In genomic region chr7:5679047-5679740, GRCh38 we compare ENCODE assay signal across 15 cellular contexts.
DNase-seq lines count a peak whose midpoint lies in the region; ATAC-seq and TF ChIP-seq lines count a peak whose summit lies in the region.
"Had no signal": no experiment of that assay in that cellular context is flagged by ENCODE, and none has a peak within 500 bp of the region (broad histone marks: within the 10 kb centered on the region; RNA-seq: fewer than 3 reads in every experiment).

No MANE protein-coding gene starts in this region.

- H3K27me3 ChIP-seq in cardiac muscle cell = no peaks in the 10 kb centered on the region
- H3K27me3 ChIP-seq in right cardiac atrium (ENCODE audit: control insufficient read depth, insufficient read depth) = no peaks in the 10 kb centered on the region
- H3K27me3 ChIP-seq in neuronal stem cell (ENCODE audit: control insufficient read depth in 3 of 3, insufficient read depth in 3 of 3, low read depth in 1 of 3, low read length in 3 of 3) = no peaks in the 10 kb centered on the region
- no peaks in the 10 kb centered on the region for H3K27me3 ChIP-seq in SJCRH30
- H3K27me3 ChIP-seq: breast epithelium, upper lobe of left lung had no signal

- H3K9me3 Mint-ChIP-seq in dendritic cell treated with granulocyte-macrophage colony-stimulating factor and Interleukin-4, amounts not matched to agents 40 ng/mL and 50 ng/mL, for 4 days = no peaks in the 10 kb centered on the region
- H3K9me3 Mint-ChIP-seq: activated T-helper 1 cell treated with anti-CD3 and anti-CD28 coated beads, Interleukin-12 subunit alpha, Interleukin-12 subunit beta, Interleukin-2, Interleukin-4 antibody, amounts not matched to agents 30 ng/mL and 10 ng/mL and 1 ng/mL, durations not matched to agents 14 hours and 24 hours and 36 hours had no signal

- no peak overlapping the region for H4K8ac ChIP-seq in neuronal stem cell (ENCODE audit: low read depth, low read length)

- H3K9ac ChIP-seq in neuronal stem cell (ENCODE audit: low read depth, low read length, poor library complexity) = no peak overlapping the region

- H2BK120ac ChIP-seq in neuronal stem cell (ENCODE audit: low read depth, low read length) = no peak overlapping the region

- H2BK15ac ChIP-seq in neuronal stem cell (ENCODE audit: low read length) = no peak overlapping the region

- TF ChIP-seq CTCF in cardiac muscle cell (IDR thresholded peaks at IDR 0.05; ENCODE audit: low read depth, low read length) = no peak

- no peak overlapping the region for H4K91ac ChIP-seq in neuronal stem cell (ENCODE audit: low read depth, low read length, poor library complexity)

- H3K23ac ChIP-seq in neuronal stem cell (ENCODE audit: low read depth, low read length, poor library complexity) = no peak overlapping the region

- intact Hi-C loops in right cardiac atrium (cut with DNase I) = loop anchor here in 1 of 4 donors (5.0 kb wide), 1 partner anchor 187 kb away; no protein-coding TSS in a partner anchor
- intact Hi-C loops in dendritic cell treated with granulocyte-macrophage colony-stimulating factor and Interleukin-4, amounts not matched to agents 40 ng/mL and 50 ng/mL, for 4 days (cut with micrococcal nuclease) = no loop called here

- DNase-seq in cardiac muscle cell (ENCODE audit: low read depth in 1 of 2, low spot score in 1 of 2) (no peak), right cardiac atrium (no peak), neuronal stem cell (ENCODE audit: low spot score) (peak; percentile 31), SJCRH30 (no peak)
- DNase-seq in stimulated activated CD4-positive, alpha-beta T cell treated with anti-CD3 and anti-CD28 coated beads, Interleukin-15, amount 100 ng/mL, for 24 hours = no peak
- no peak for DNase-seq in NK-92 treated with Interleukin-12 subunit alpha and Interleukin-12 subunit beta, amount 100 ng/mL, for 24 hours (lab: John Stamatoyannopoulos, UW)
- DNase-seq: ACHN, DMS79, NCI-H1694, SW 1271 had no signal

- no peaks in the 10 kb centered on the region for H3K79me1 ChIP-seq in neuronal stem cell (ENCODE audit: low read depth, low read length)

- no peak overlapping the region for H3K4me3 Mint-ChIP-seq in dendritic cell treated with granulocyte-macrophage colony-stimulating factor and Interleukin-4, amounts not matched to agents 40 ng/mL and 50 ng/mL, for 4 days
- H3K4me3 Mint-ChIP-seq: activated T-helper 1 cell treated with anti-CD3 and anti-CD28 coated beads, Interleukin-12 subunit alpha, Interleukin-12 subunit beta, Interleukin-2, Interleukin-4 antibody, amounts not matched to agents 30 ng/mL and 10 ng/mL and 1 ng/mL, durations not matched to agents 14 hours and 24 hours and 36 hours had no signal

- H3K4me3 ChIP-seq in cardiac muscle cell (no peak overlapping the region), right cardiac atrium (ENCODE audit: low read length) (no peak overlapping the region), neuronal stem cell (ENCODE audit: low read length in 2 of 2) (no peak overlapping the region), SJCRH30 (no peak overlapping the region)
- H3K4me3 ChIP-seq: breast epithelium, upper lobe of left lung had no signal

- H3K27ac ChIP-seq in cardiac muscle cell (peak overlapping the region; percentile 87), right cardiac atrium (ENCODE audit: low read length) (no peak overlapping the region), neuronal stem cell (replicated peaks; ENCODE audit: low read length) (no peak overlapping the region), SJCRH30 (no peak overlapping the region)

- H3K4me1 ChIP-seq in cardiac muscle cell (ENCODE audit: low read depth) (peaks cover 13% of the 10 kb centered on the region), right cardiac atrium (ENCODE audit: control insufficient read depth, insufficient read depth, low read length) (peaks cover 16% of the 10 kb centered on the region), neuronal stem cell (ENCODE audit: control insufficient read depth in 2 of 2, insufficient read depth in 1 of 2, low read depth in 1 of 2, low read length in 2 of 2) (peaks cover 17 to 35% of the 10 kb centered on the region in 2 donors), SJCRH30 (peaks cover 9% of the 10 kb centered on the region)
- H3K4me1 ChIP-seq: breast epithelium had no signal

- ATAC-seq in right cardiac atrium = no peak
- no peak for ATAC-seq in GM21786 (IDR thresholded peaks at IDR 0.05; ENCODE audit: unreplicated experiment)

- no peak overlapping the region for H3K4ac ChIP-seq in neuronal stem cell (ENCODE audit: low read length)

- WGBS in right cardiac atrium = 64% methylated on average over 12 of the region's 12 CpGs
- WGBS in neuronal stem cell (ENCODE audit: extremely low coverage in 2 of 2, insufficient read length in 2 of 2, insufficient replicate concordance in 1 of 2), 2 donors = no CpG with 5 or more reads among the region's 12 CpGs

- H3K18ac ChIP-seq in neuronal stem cell (ENCODE audit: low read length) = no peak overlapping the region

- H2BK12ac ChIP-seq in neuronal stem cell (ENCODE audit: low read length) = no peak overlapping the region

- H3K9me3 ChIP-seq in cardiac muscle cell (ENCODE audit: low read depth) (no peaks in the 10 kb centered on the region), right cardiac atrium (ENCODE audit: control insufficient read depth, low read length) (no peaks in the 10 kb centered on the region), neuronal stem cell (replicated peaks in 1 of 2; ENCODE audit: control insufficient read depth in 2 of 2, insufficient read depth in 1 of 2, low read depth in 1 of 2, low read length in 2 of 2) (no peaks in the 10 kb centered on the region), SJCRH30 (replicated peaks) (no peaks in the 10 kb centered on the region)
- H3K9me3 ChIP-seq: breast epithelium, upper lobe of left lung had no signal

- H3K36me3 Mint-ChIP-seq in dendritic cell treated with granulocyte-macrophage colony-stimulating factor and Interleukin-4, amounts not matched to agents 40 ng/mL and 50 ng/mL, for 4 days (ENCODE audit: low read depth) = peaks cover 30% of the 10 kb centered on the region

- H3K4me1 Mint-ChIP-seq in dendritic cell treated with granulocyte-macrophage colony-stimulating factor and Interleukin-4, amounts not matched to agents 40 ng/mL and 50 ng/mL, for 4 days (ENCODE audit: low read depth) = peaks cover 83% of the 10 kb centered on the region

- no peak overlapping the region for H2AFZ ChIP-seq in neuronal stem cell (ENCODE audit: low read length)

- H3K27me3 Mint-ChIP-seq in dendritic cell treated with granulocyte-macrophage colony-stimulating factor and Interleukin-4, amounts not matched to agents 40 ng/mL and 50 ng/mL, for 4 days = no peaks in the 10 kb centered on the region

- H3K14ac ChIP-seq in neuronal stem cell (ENCODE audit: low read length) = no peak overlapping the region

- H3K36me3 ChIP-seq in cardiac muscle cell (no peaks in the 10 kb centered on the region), neuronal stem cell (replicated peaks in 1 of 2; ENCODE audit: control insufficient read depth in 2 of 2, insufficient read depth in 2 of 2, low read length in 2 of 2) (peaks cover 0 to 14% of the 10 kb centered on the region in 2 donors), SJCRH30 (peaks cover 3% of the 10 kb centered on the region; the same call in 1 of the 2 replicates)
- H3K36me3 ChIP-seq: breast epithelium had no signal

- H3K4me2 ChIP-seq in neuronal stem cell (ENCODE audit: insufficient read depth, low read length, poor library complexity, severe bottlenecking) = no peak overlapping the region

- H2AK5ac ChIP-seq in neuronal stem cell (ENCODE audit: low read depth, low read length) = no peak overlapping the region

- peak overlapping the region; percentile 82 for H3K27ac Mint-ChIP-seq in dendritic cell treated with granulocyte-macrophage colony-stimulating factor and Interleukin-4, amounts not matched to agents 40 ng/mL and 50 ng/mL, for 4 days
- H3K27ac Mint-ChIP-seq: activated T-helper 1 cell treated with anti-CD3 and anti-CD28 coated beads, Interleukin-12 subunit alpha, Interleukin-12 subunit beta, Interleukin-2, Interleukin-4 antibody, amounts not matched to agents 30 ng/mL and 10 ng/mL and 1 ng/mL, durations not matched to agents 14 hours and 24 hours and 36 hours had no signal

- no peak overlapping the region for H2BK5ac ChIP-seq in neuronal stem cell (ENCODE audit: low read length)
